11 cellular contexts compared by ENCODE assay signal in genomic region chr10:32077896-32078295, GRCh38. TPM values are rescaled to one million over a fixed set of nuclear protein-coding genes. Genes with fewer than 3 reads are reported as not detected.
DNase-seq lines count a peak whose midpoint lies in the region; ATAC-seq, FAIRE-seq and TF ChIP-seq lines count a peak whose summit lies in the region.
"Had no signal": no experiment of that assay in that cellular context is flagged by ENCODE, and none has a peak within 500 bp of the region (broad histone marks: within the 10 kb centered on the region; RNA-seq: fewer than 3 reads in every experiment).

No MANE protein-coding gene starts in this region.

- no peak overlapping the region for H3K4me3 ChIP-seq in skeletal muscle satellite cell (ENCODE audit: low read length)
- H3K4me3 ChIP-seq in vagina, result no peak overlapping the region
- H3K4me3 ChIP-seq: esophagus squamous epithelium had no signal

- H3K9me3 ChIP-seq in skeletal muscle satellite cell (replicated peaks; ENCODE audit: low read length), result no peaks in the 10 kb centered on the region
- no peaks in the 10 kb centered on the region for H3K9me3 ChIP-seq in vagina
- H3K9me3 ChIP-seq: esophagus squamous epithelium had no signal

- peak overlapping the region; percentile 58; the same call in 1 of the 2 replicates for H3K4me3 Mint-ChIP-seq in HFFc6

- no peaks in the 10 kb centered on the region; the same call in 1 of the 2 replicates for H3K27me3 Mint-ChIP-seq in HFFc6 (ENCODE audit: insufficient read depth)

- no peak overlapping the region for H3K27ac ChIP-seq in vagina
- H3K27ac ChIP-seq: esophagus squamous epithelium had no signal

- H3K27me3 ChIP-seq in skeletal muscle satellite cell (ENCODE audit: control insufficient read depth, insufficient read depth, low read length), result no peaks in the 10 kb centered on the region
- H3K27me3 ChIP-seq in vagina, result no peaks in the 10 kb centered on the region
- H3K27me3 ChIP-seq: esophagus squamous epithelium had no signal

- ATAC-seq in left cardiac atrium, result peak; percentile 76 to 82
- no peak for ATAC-seq in GM18907 (IDR thresholded peaks at IDR 0.05; ENCODE audit: unreplicated experiment)

- peak overlapping the region; percentile 28 for H3K4me2 ChIP-seq in skeletal muscle satellite cell (ENCODE audit: low read length)

- no peaks in the 10 kb centered on the region for H3K9me3 Mint-ChIP-seq in HFFc6

- no peaks in the 10 kb centered on the region for H3K36me3 Mint-ChIP-seq in HFFc6 (ENCODE audit: low read depth)

- H3K36me3 ChIP-seq in skeletal muscle satellite cell (ENCODE audit: insufficient read depth, low read length) (no peaks in the 10 kb centered on the region), vagina (no peaks in the 10 kb centered on the region)
- H3K36me3 ChIP-seq: esophagus squamous epithelium had no signal

- peaks cover 11% of the 10 kb centered on the region for H3K4me1 Mint-ChIP-seq in HFFc6 (ENCODE audit: low read depth)

- H3K4me1 ChIP-seq in skeletal muscle satellite cell (ENCODE audit: control insufficient read depth, insufficient read depth, low read length) (peaks cover 9% of the 10 kb centered on the region), vagina (no peaks in the 10 kb centered on the region)

- TF ChIP-seq CTCF in HFFc6 (IDR thresholded peaks at IDR 0.05) (no peak), vagina (IDR thresholded peaks at IDR 0.05) (no peak)

- FAIRE-seq in GM12891 (lab: Jason Lieb, UNC), result no peak

- DNase-seq in HFFc6 (peak; percentile 69), amniotic epithelial cell (ENCODE audit: low read depth) (peak; percentile 68), left cardiac atrium (peak; percentile 62), vagina (ENCODE audit: extremely low spot score in 2 of 2) (no peak), GM12891 (ENCODE audit: insufficient read length, low spot score) (no peak), NCI-H446 treated with DMSO at 0.1 percent for 48 hours (lab: John Stamatoyannopoulos, UW) (no peak)
- DNase-seq: activated CD4-positive, alpha-beta T cell treated with anti-CD3 and anti-CD28 coated beads, Interleukin-2, amount 50 U/mL, for 48 hours; esophagus squamous epithelium; SHP77 treated with DMSO at 0.1 percent for 48 hours had no signal

- intact Hi-C loops in left cardiac atrium (cut with DNase I), result no loop called here
- intact Hi-C loops in vagina (cut with DNase I), result no loop called here

- peak overlapping the region; percentile 73 for H3K27ac Mint-ChIP-seq in HFFc6

- no peak for TF ChIP-seq POLR2A in vagina (IDR thresholded peaks at IDR 0.05)
- no peak for TF ChIP-seq POLR2A in GM12891 (IDR thresholded peaks at IDR 0.05; ENCODE audit: low read depth, low read length)

- no peak overlapping the region for H3K9ac ChIP-seq in skeletal muscle satellite cell (ENCODE audit: low read depth, low read length)

TF ChIP-seq in GM12891, 5 proteins besides CTCF, POLR2A, EP300 and RAD21:
- TF ChIP-seq POU2F2 (IDR thresholded peaks at IDR 0.05; ENCODE audit: low read depth, low read length), result no peak
- no peak for TF ChIP-seq SPI1 (IDR thresholded peaks at IDR 0.05; ENCODE audit: low read depth, low read length)
- TF ChIP-seq POLR2AphosphoS5 (IDR thresholded peaks at IDR 0.05; ENCODE audit: low read depth, low read length), result no peak
- no peak for TF ChIP-seq TAF1 (IDR thresholded peaks at IDR 0.05; ENCODE audit: low read depth, low read length)
- no peak for TF ChIP-seq PAX5 (IDR thresholded peaks at IDR 0.05; ENCODE audit: insufficient read depth, low read length, severe bottlenecking)

RNA-seq across cellular contexts. Expression of gene KIF5B, which starts 21.7 kb away (rescaled TPM):
- 100 to 1,000 TPM; 127 to 142 (median 137) TPM for total RNA-seq in HFFc6 (2021; fragmentation: NEBNext Ultra II Directional; extraction: Animal tissue kit (Norgen Biotek cat#: 25700))
- total RNA-seq in left cardiac atrium (100 to 1,000 TPM; 124 to 133 TPM), vagina (74.2 TPM)
- total RNA-seq in skeletal muscle satellite cell (2012; rRNA removed), result 116 and 118 TPM in 2 replicates
- polyA plus RNA-seq in GM12891 (2012; ENCODE audit: low read depth, missing spikeins), result 21.8 TPM

Comparison
In these comparisons a context has a peak if more than half of its experiments do, and no peak if none do; other contexts are left out.
1. DNase-seq: peak in HFFc6 (single experiment), amniotic epithelial cell (single experiment) and left cardiac atrium (single experiment); none in vagina (0 of 2), GM12891 (single experiment) and NCI-H446 treated with DMSO at 0.1 percent for 48 hours (single experiment).